ENCODE assay signal across 11 cellular contexts in the genomic region with DNA sequence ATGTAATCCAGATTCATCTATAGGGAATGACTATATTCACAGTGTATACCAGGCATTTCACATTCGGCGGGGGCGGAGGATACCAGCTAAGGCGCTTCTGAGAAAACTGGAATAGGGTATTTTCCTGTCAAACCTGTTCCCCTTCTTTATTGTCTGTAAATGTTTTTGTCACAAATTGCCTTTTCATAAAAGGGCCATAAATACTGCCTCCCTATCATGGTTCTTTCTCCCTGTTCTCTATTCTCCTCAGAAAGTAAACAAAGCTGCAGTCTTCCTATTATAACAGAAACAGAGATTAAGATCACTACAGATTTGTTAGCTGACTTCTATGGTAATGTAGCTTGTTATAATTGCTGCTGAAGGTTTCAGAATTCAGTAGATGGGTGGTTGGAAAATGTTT.
"Had no signal": no experiment of that assay in that cellular context is flagged by ENCODE, and none has a peak within 500 bp of the region (broad histone marks: within the 10 kb centered on the region; RNA-seq: fewer than 3 reads in every experiment).

No MANE protein-coding gene starts in this region.

- DNase-seq: activated CD4-positive, alpha-beta T cell treated with anti-CD3 and anti-CD28 coated beads, Interleukin-2, amount 10 ng/mL, durations not matched to agents 7 days and 5 days; activated CD8-positive, alpha-beta memory T cell treated with anti-CD3 and anti-CD28 coated beads for 24 hours; activated naive CD4-positive, alpha-beta T cell treated with anti-CD3 and anti-CD28 coated beads for 36 hours; foreskin keratinocyte; left lung; occipital lobe; stimulated activated CD4-positive, alpha-beta T cell treated with anti-CD3 and anti-CD28 coated beads, Interleukin-2, amount 100 ng/mL, for 24 hours; stimulated activated naive CD4-positive, alpha-beta T cell; substantia nigra had no signal

- H3K27ac ChIP-seq: foreskin keratinocyte, left lung had no signal

- ATAC-seq: foreskin keratinocyte, left lung, sciatic nerve, WTC11 had no signal

- H3K27me3 ChIP-seq: foreskin keratinocyte, left lung had no signal

- H3K4me3 ChIP-seq: left lung had no signal

- H3K4me1 ChIP-seq: foreskin keratinocyte, left lung had no signal

- H3K36me3 ChIP-seq: left lung had no signal

- H3K9me3 ChIP-seq: left lung had no signal
